Comparison of ENCODE assay signal across 21 cellular contexts in genomic region chr20:57762531-57763234, GRCh38. TPM values are rescaled to one million over a fixed set of nuclear protein-coding genes. Genes with fewer than 3 reads are reported as not detected.
A peak's percentile ranks its signal among the peaks of the same experiment; 100 is the strongest.
DNase-seq lines count a peak whose midpoint lies in the region; ATAC-seq and TF ChIP-seq lines count a peak whose summit lies in the region.
"Had no signal": no experiment of that assay in that cellular context is flagged by ENCODE, and none has a peak within 500 bp of the region (broad histone marks: within the 10 kb centered on the region; RNA-seq: fewer than 3 reads in every experiment).

No MANE protein-coding gene starts in this region.

- H4K20me1 ChIP-seq in BLaER1 treated with 17β-estradiol and CSF1 and Interleukin-3, amounts not matched to agents 10 nM and 100 nM: no peaks in the 10 kb centered on the region

- 0 out of 22 replicates have a peak, but pooled peaks cover 0 to 4% (median 0%) of the 10 kb centered on the region in 11 experiments for H3K36me3 ChIP-seq in BLaER1 treated with 17β-estradiol and CSF1 and Interleukin-3, amounts not matched to agents 10 nM and 100 nM
- no peaks in the 10 kb centered on the region for H3K36me3 ChIP-seq in spleen
- no peaks in the 10 kb centered on the region for H3K36me3 ChIP-seq in A673 (ENCODE audit: insufficient read depth, low read length, poor library complexity, severe bottlenecking)
- H3K36me3 ChIP-seq: HAP-1, Peyer's patch, SJCRH30 had no signal

- intact Hi-C loops in spleen (cut with DNase I; ENCODE audit: low total_unique reads) (no loop called here), A673 (cut with micrococcal nuclease; ENCODE audit: unreplicated experiment) (no loop called here)

- H3K27me3 ChIP-seq in BLaER1 treated with 17β-estradiol and CSF1 and Interleukin-3, amounts not matched to agents 10 nM and 100 nM: no peaks in the 10 kb centered on the region
- H3K27me3 ChIP-seq in spleen (replicated peaks in 1 of 7): no peaks in the 10 kb centered on the region
- no peaks in the 10 kb centered on the region for H3K27me3 ChIP-seq in A673 (replicated peaks; ENCODE audit: insufficient read depth, low read depth, low read length, poor library complexity)
- H3K27me3 ChIP-seq: Peyer's patch, SJCRH30 had no signal

- DNase-seq in LNCaP clone FGC (ENCODE audit: low read depth): no peak
- peak; percentile 19 for DNase-seq in islet precursor cell
- DNase-seq in spleen: peak; percentile 46
- no peak for DNase-seq in effector CD4-positive, alpha-beta T cell
- no peak for DNase-seq in A673 (ENCODE audit: low spot score)
- DNase-seq: DMS53, GDM1, GM23248, KG1, NCI-H1105, NCI-H146, NCI-H2029, NCI-H345, NCI-H524, NCI-H82, Peyer's patch, SJCRH30 had no signal

- CTCF ChIA-PET in A673 (lab: Charles Lee): no interaction called here

- peak overlapping the region in 3 of 11 experiments; percentile 44 to 59 (median 51); a peak in 6 of 22 replicates for H3K27ac ChIP-seq in BLaER1 treated with 17β-estradiol and CSF1 and Interleukin-3, amounts not matched to agents 10 nM and 100 nM
- H3K27ac ChIP-seq in spleen (no peak overlapping the region), A673 (ENCODE audit: low read depth, low read length, poor library complexity, severe bottlenecking) (no peak overlapping the region)
- H3K27ac ChIP-seq: GM23248, HL-60, Peyer's patch, SJCRH30 had no signal

- peak overlapping the region in 1 of 10 experiments; percentile 9; a peak in 1 of 20 replicates for H3K4me3 ChIP-seq in BLaER1 treated with 17β-estradiol and CSF1 and Interleukin-3, amounts not matched to agents 10 nM and 100 nM
- H3K4me3 ChIP-seq in LNCaP clone FGC (ENCODE audit: low read depth, low read length) (peak overlapping the region; percentile 16), spleen (no peak overlapping the region), A673 (ENCODE audit: low read depth, low read length, poor library complexity, severe bottlenecking) (no peak overlapping the region)
- H3K4me3 ChIP-seq: GM23248, HAP-1, Peyer's patch, SJCRH30 had no signal

- TF ChIP-seq POLR2A in spleen (IDR thresholded peaks at IDR 0.05): no peak

- POLR2A ChIA-PET in A673 (lab: Charles Lee; ENCODE audit: low non-redundant PET): no interaction called here

- ATAC-seq in GM19023 (IDR thresholded peaks at IDR 0.05; ENCODE audit: unreplicated experiment): no peak

- no TSS peak for BruUV-seq in A673 (replicated peaks; lab: Mats Ljungman, UMichigan)

- peak overlapping the region in 3 of 11 experiments; percentile 9 to 26 (median 9); a peak in 2 of 22 replicates for H3K9ac ChIP-seq in BLaER1 treated with 17β-estradiol and CSF1 and Interleukin-3, amounts not matched to agents 10 nM and 100 nM
- H3K9ac ChIP-seq: GM23248 had no signal

- 70 to 77% (median 76%) methylated on average over 8 of the region's 8 CpGs for WGBS in spleen, 5 donors

- H3K9me3 ChIP-seq in BLaER1 treated with 17β-estradiol and CSF1 and Interleukin-3, amounts not matched to agents 10 nM and 100 nM (replicated peaks in 1 of 11): peaks cover 14 to 45% (median 24%) of the 10 kb centered on the region in 11 experiments
- H3K9me3 ChIP-seq in spleen (peaks cover 0 to 15% (median 10%) of the 10 kb centered on the region in 8 donors), A673 (ENCODE audit: low read depth, low read length, poor library complexity, severe bottlenecking) (no peaks in the 10 kb centered on the region)
- H3K9me3 ChIP-seq: HAP-1, Peyer's patch had no signal

- peaks cover 0 to 39% (median 27%) of the 10 kb centered on the region in 10 experiments; a peak in 16 of 20 replicates for H3K4me1 ChIP-seq in BLaER1 treated with 17β-estradiol and CSF1 and Interleukin-3, amounts not matched to agents 10 nM and 100 nM
- H3K4me1 ChIP-seq in spleen: no peaks in the 10 kb centered on the region
- H3K4me1 ChIP-seq in A673 (ENCODE audit: insufficient read depth, low read length, poor library complexity, severe bottlenecking): no peaks in the 10 kb centered on the region
- H3K4me1 ChIP-seq: HAP-1, Peyer's patch, SJCRH30 had no signal

- peak overlapping the region in 10 of 11 experiments; percentile 19 to 88 (median 76); a peak in 19 of 22 replicates for H3K4me2 ChIP-seq in BLaER1 treated with 17β-estradiol and CSF1 and Interleukin-3, amounts not matched to agents 10 nM and 100 nM

- TF ChIP-seq CTCF in LNCaP clone FGC (IDR thresholded peaks at IDR 0.05; ENCODE audit: control insufficient read depth, extremely low read depth, insufficient read depth): no peak
- no peak for TF ChIP-seq CTCF in spleen (IDR thresholded peaks at IDR 0.05 in 8 of 11, conservative IDR thresholded peaks at IDR 0.05 in 3 of 11)
- TF ChIP-seq CTCF in A673 (conservative IDR thresholded peaks at IDR 0.05; ENCODE audit: low read depth, low read length): no peak

RNA-seq across cellular contexts. Expression of gene PMEPA1, which starts 52.9 kb away (rescaled TPM):
- 10 to 100 TPM in 5 of 7 donors, 1 to 10 TPM in 2; 7.3 to 15.7 (median 10.9) TPM for total RNA-seq in spleen
- 1 to 10 TPM; 4.8 to 7.9 (median 6.7) TPM for polyA plus RNA-seq in spleen
- 9.7 and 10.4 TPM in 2 replicates for total RNA-seq in A673 (2021)

Comparison
In these comparisons a context has a peak if more than half of its experiments do, and no peak if none do; other contexts are left out.
1. DNase-seq: peak in islet precursor cell (single experiment) and spleen (single experiment); none in LNCaP clone FGC (single experiment), effector CD4-positive, alpha-beta T cell (single experiment) and A673 (single experiment).